ENCODE assay signal across 15 cellular contexts in the genomic region with DNA sequence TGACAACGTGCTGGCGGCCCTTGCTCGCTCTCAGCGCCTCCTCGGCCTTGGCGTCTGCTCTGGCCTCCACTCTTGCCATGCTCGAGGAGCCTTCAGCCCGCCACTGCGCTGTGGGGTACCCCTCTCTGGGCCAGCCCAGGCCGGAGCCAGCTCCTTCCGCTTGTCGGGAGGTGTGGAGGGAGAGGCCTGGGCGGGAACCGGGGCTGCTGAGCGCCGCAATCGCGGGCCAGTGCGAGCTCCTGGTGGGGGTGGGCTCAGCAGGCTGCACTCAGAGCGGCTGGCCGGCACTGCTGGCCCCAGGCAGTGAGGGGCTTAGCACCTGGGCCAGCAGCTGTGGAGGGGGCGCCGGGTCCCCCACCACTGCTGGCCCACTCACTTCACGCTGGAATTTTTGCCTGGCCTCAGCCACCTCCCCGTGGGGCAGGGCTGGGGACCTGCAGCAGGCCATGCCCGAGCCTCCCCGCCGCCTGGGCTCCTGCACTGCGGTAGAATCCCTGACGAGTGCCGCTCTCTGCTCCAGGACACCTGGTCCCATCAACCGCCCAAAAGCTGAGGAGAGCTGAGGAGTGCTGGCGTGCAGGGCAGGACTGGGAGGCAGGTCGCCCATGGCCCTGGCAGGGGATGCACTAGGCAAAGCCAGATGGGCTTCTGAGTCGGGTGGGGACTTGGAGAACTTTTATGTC.
DNase-seq lines count a peak whose midpoint lies in the region; ATAC-seq, FAIRE-seq and TF ChIP-seq lines count a peak whose summit lies in the region.
"Had no signal": no experiment of that assay in that cellular context is flagged by ENCODE, and none has a peak within 500 bp of the region (broad histone marks: within the 10 kb centered on the region; RNA-seq: fewer than 3 reads in every experiment).

No MANE protein-coding gene starts in this region.

- no peak overlapping the region for H3K9ac ChIP-seq in kidney (ENCODE audit: low read length in 2 of 2)

- CTCF ChIA-PET in WTC11 (lab: Charles Lee) (no interaction called here), PC-9 (lab: Charles Lee) (no interaction called here)

- no peaks in the 10 kb centered on the region for H3K9me2 ChIP-seq in PC-9 (ENCODE audit: insufficient read depth)

- H2AFZ ChIP-seq in PC-9: no peak overlapping the region
- H2AFZ ChIP-seq: GM23338 had no signal

- no peaks in the 10 kb centered on the region for H4K20me1 ChIP-seq in PC-9 (ENCODE audit: insufficient read depth)

- ATAC-seq in WTC11: no peak
- ATAC-seq in stimulated activated memory B cell treated with anti-CD40 and anti-IgM and Interleukin-4, amounts not matched to agents 10 μg/mL and 1 μg/mL and 100 μg/mL, for 72 hours: peak; percentile 8
- no peak for ATAC-seq in GM18867 (IDR thresholded peaks at IDR 0.05; ENCODE audit: unreplicated experiment)
- no peak for ATAC-seq in GM21526 (IDR thresholded peaks at IDR 0.05; ENCODE audit: low FRiP score, unreplicated experiment)
- ATAC-seq: GM23338 had no signal

- no peak overlapping the region for H3K27ac Mint-ChIP-seq in CD14-positive monocyte
- no peak overlapping the region for H3K27ac Mint-ChIP-seq in WTC11
- H3K27ac Mint-ChIP-seq in stimulated activated memory B cell treated with anti-CD40 and anti-IgM and Interleukin-4, amounts not matched to agents 10 μg/mL and 1 μg/mL and 100 μg/mL, for 72 hours: no peak overlapping the region
- H3K27ac Mint-ChIP-seq: CD8-positive, alpha-beta memory T cell; GM23338 had no signal

- H3K4me3 ChIP-seq in kidney (ENCODE audit: low read length in 2 of 2): no peak overlapping the region
- H3K4me3 ChIP-seq in PC-9: no peak overlapping the region
- H3K4me3 ChIP-seq: GM23338 had no signal

- peak; percentile 40 for DNase-seq in CD14-positive monocyte (ENCODE audit: low spot score)
- no peak for DNase-seq in WTC11 (ENCODE audit: low spot score)
- peak; percentile 67 for DNase-seq in kidney
- DNase-seq in PC-9: no peak
- DNase-seq in NCI-H2107 (lab: John Stamatoyannopoulos, UW): no peak
- DNase-seq: Caco-2; CD8-positive, alpha-beta memory T cell; DND-41; H7; IMR-90 had no signal

- TF ChIP-seq CTCF in CD14-positive monocyte (IDR thresholded peaks at IDR 0.05) (no peak), WTC11 (IDR thresholded peaks at IDR 0.05) (no peak), kidney (IDR thresholded peaks at IDR 0.05; ENCODE audit: borderline replicate concordance, extremely low read depth, insufficient read depth) (no peak), PC-9 (conservative IDR thresholded peaks at IDR 0.05) (no peak)

- BruUV-seq in PC-9 (replicated peaks; lab: Mats Ljungman, UMichigan): no TSS peak

- peaks cover 20% of the 10 kb centered on the region for H3K27me3 ChIP-seq in PC-9 (ENCODE audit: insufficient read depth, low read depth)

- H3K4me3 Mint-ChIP-seq in CD14-positive monocyte: no peak overlapping the region
- no peak overlapping the region for H3K4me3 Mint-ChIP-seq in WTC11
- no peak overlapping the region for H3K4me3 Mint-ChIP-seq in stimulated activated memory B cell treated with anti-CD40 and anti-IgM and Interleukin-4, amounts not matched to agents 10 μg/mL and 1 μg/mL and 100 μg/mL, for 72 hours
- H3K4me3 Mint-ChIP-seq: CD8-positive, alpha-beta memory T cell; GM23338 had no signal

- no peak for FAIRE-seq in kidney (lab: Jason Lieb, UNC)
- FAIRE-seq: A204.1 had no signal

- no peak overlapping the region for H3K4me2 ChIP-seq in PC-9
- H3K4me2 ChIP-seq: GM23338 had no signal

- H3K4me1 Mint-ChIP-seq in CD14-positive monocyte (no peaks in the 10 kb centered on the region), WTC11 (peaks cover 5% of the 10 kb centered on the region)
- H3K4me1 Mint-ChIP-seq in stimulated activated memory B cell treated with anti-CD40 and anti-IgM and Interleukin-4, amounts not matched to agents 10 μg/mL and 1 μg/mL and 100 μg/mL, for 72 hours: no peaks in the 10 kb centered on the region
- H3K4me1 Mint-ChIP-seq: CD8-positive, alpha-beta memory T cell; GM23338 had no signal

- H3K9me3 Mint-ChIP-seq in CD14-positive monocyte (peaks cover 2 to 27% (median 14%) of the 10 kb centered on the region in 7 donors), WTC11 (peaks cover 34% of the 10 kb centered on the region)
- no peaks in the 10 kb centered on the region for H3K9me3 Mint-ChIP-seq in stimulated activated memory B cell treated with anti-CD40 and anti-IgM and Interleukin-4, amounts not matched to agents 10 μg/mL and 1 μg/mL and 100 μg/mL, for 72 hours

- H3K27me3 Mint-ChIP-seq in CD14-positive monocyte (ENCODE audit: low read depth in 3 of 3) (no peaks in the 10 kb centered on the region), WTC11 (ENCODE audit: low read depth) (no peaks in the 10 kb centered on the region)
- no peaks in the 10 kb centered on the region for H3K27me3 Mint-ChIP-seq in stimulated activated memory B cell treated with anti-CD40 and anti-IgM and Interleukin-4, amounts not matched to agents 10 μg/mL and 1 μg/mL and 100 μg/mL, for 72 hours
- H3K27me3 Mint-ChIP-seq: CD8-positive, alpha-beta memory T cell had no signal

- H3F3A ChIP-seq in PC-9 (ENCODE audit: insufficient read depth, low read depth): no peaks in the 10 kb centered on the region

- H3K4me1 ChIP-seq in kidney (ENCODE audit: control insufficient read depth in 1 of 2, insufficient read depth in 1 of 2, low read depth in 1 of 2, low read length in 2 of 2): no peaks in the 10 kb centered on the region
- H3K4me1 ChIP-seq in PC-9 (replicated peaks; ENCODE audit: insufficient read depth): no peaks in the 10 kb centered on the region
- H3K4me1 ChIP-seq: Caco-2 had no signal

- H3K36me3 ChIP-seq in kidney (ENCODE audit: control insufficient read depth in 1 of 2, insufficient read depth in 2 of 2, low read length in 2 of 2): no peaks in the 10 kb centered on the region
- no peaks in the 10 kb centered on the region for H3K36me3 ChIP-seq in PC-9 (ENCODE audit: low read depth)

- H3K36me3 Mint-ChIP-seq in CD14-positive monocyte: no peaks in the 10 kb centered on the region
- H3K36me3 Mint-ChIP-seq in WTC11: peaks cover 6% of the 10 kb centered on the region; the same call in 1 of the 2 replicates
- no peaks in the 10 kb centered on the region for H3K36me3 Mint-ChIP-seq in stimulated activated memory B cell treated with anti-CD40 and anti-IgM and Interleukin-4, amounts not matched to agents 10 μg/mL and 1 μg/mL and 100 μg/mL, for 72 hours
- H3K36me3 Mint-ChIP-seq: CD8-positive, alpha-beta memory T cell had no signal

- POLR2A ChIA-PET in WTC11 (lab: Charles Lee): no interaction called here
- POLR2A ChIA-PET in PC-9 (lab: Charles Lee; ENCODE audit: unreplicated experiment): no interaction called here

- H3K27ac ChIP-seq in kidney (ENCODE audit: low read depth in 2 of 2, low read length in 2 of 2): no peak overlapping the region
- H3K27ac ChIP-seq in PC-9: no peak overlapping the region

- no peaks in the 10 kb centered on the region for H3K9me3 ChIP-seq in kidney (ENCODE audit: control insufficient read depth in 1 of 2, low read length in 2 of 2)
- H3K9me3 ChIP-seq in PC-9 (ENCODE audit: insufficient read depth, low read depth): peaks cover 4% of the 10 kb centered on the region; the same call in 1 of the 2 replicates
- H3K9me3 ChIP-seq: Caco-2 had no signal

- intact Hi-C loops in CD14-positive monocyte (cut with micrococcal nuclease) (no loop called here), kidney (cut with DNase I) (no loop called here), PC-9 (cut with micrococcal nuclease; ENCODE audit: unreplicated experiment) (no loop called here)

- no peaks in the 10 kb centered on the region for H3K79me2 ChIP-seq in PC-9 (ENCODE audit: low read depth)

TF ChIP-seq in WTC11, 78 proteins besides CTCF, POLR2A, EP300 and RAD21:
- TF ChIP-seq, protein P1, sequence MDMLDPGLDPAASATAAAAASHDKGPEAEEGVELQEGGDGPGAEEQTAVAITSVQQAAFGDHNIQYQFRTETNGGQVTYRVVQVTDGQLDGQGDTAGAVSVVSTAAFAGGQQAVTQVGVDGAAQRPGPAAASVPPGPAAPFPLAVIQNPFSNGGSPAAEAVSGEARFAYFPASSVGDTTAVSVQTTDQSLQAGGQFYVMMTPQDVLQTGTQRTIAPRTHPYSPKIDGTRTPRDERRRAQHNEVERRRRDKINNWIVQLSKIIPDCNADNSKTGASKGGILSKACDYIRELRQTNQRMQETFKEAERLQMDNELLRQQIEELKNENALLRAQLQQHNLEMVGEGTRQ (CRISPR knock-in tag; IDR thresholded peaks at IDR 0.05): no peak
- TF ChIP-seq, protein P2, sequence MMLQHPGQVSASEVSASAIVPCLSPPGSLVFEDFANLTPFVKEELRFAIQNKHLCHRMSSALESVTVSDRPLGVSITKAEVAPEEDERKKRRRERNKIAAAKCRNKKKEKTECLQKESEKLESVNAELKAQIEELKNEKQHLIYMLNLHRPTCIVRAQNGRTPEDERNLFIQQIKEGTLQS (CRISPR knock-in tag; conservative IDR thresholded peaks at IDR 0.05): no peak
- TF ChIP-seq, protein P3, sequence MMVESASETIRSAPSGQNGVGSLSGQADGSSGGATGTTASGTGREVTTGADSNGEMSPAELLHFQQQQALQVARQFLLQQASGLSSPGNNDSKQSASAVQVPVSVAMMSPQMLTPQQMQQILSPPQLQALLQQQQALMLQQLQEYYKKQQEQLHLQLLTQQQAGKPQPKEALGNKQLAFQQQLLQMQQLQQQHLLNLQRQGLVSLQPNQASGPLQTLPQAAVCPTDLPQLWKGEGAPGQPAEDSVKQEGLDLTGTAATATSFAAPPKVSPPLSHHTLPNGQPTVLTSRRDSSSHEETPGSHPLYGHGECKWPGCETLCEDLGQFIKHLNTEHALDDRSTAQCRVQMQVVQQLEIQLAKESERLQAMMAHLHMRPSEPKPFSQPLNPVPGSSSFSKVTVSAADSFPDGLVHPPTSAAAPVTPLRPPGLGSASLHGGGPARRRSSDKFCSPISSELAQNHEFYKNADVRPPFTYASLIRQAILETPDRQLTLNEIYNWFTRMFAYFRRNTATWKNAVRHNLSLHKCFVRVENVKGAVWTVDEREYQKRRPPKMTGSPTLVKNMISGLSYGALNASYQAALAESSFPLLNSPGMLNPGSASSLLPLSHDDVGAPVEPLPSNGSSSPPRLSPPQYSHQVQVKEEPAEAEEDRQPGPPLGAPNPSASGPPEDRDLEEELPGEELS (CRISPR knock-in tag; IDR thresholded peaks at IDR 0.05): no peak
- TF ChIP-seq RELA (CRISPR knock-in tag; IDR thresholded peaks at IDR 0.05; ENCODE audit: borderline replicate concordance) (0 out of 2 replicates have a peak, but pooled peaks have one; percentile 22), ZNF232 (CRISPR knock-in tag; IDR thresholded peaks at IDR 0.05) (no peak)

Comparison
In these comparisons a context has a peak if more than half of its experiments do, and no peak if none do; other contexts are left out.
1. DNase-seq: peak in CD14-positive monocyte (single experiment) and kidney (single experiment); none in WTC11 (single experiment), PC-9 (0 of 2) and NCI-H2107 (single experiment).